In genomic region chrX:18146009-18146408, GRCh38 we compare ENCODE assay signal across 25 cellular contexts.
"Had no signal": no experiment of that assay in that cellular context is flagged by ENCODE, and none has a peak within 500 bp of the region (broad histone marks: within the 10 kb centered on the region; RNA-seq: fewer than 3 reads in every experiment).

No MANE protein-coding gene starts in this region.

- H3K36me3 Mint-ChIP-seq: mesothelial cell of epicardium; naive thymus-derived CD4-positive, alpha-beta T cell; neural progenitor cell had no signal

- H3K4me1 Mint-ChIP-seq: mesothelial cell of epicardium; nephron; neural progenitor cell; stimulated activated naive CD8-positive, alpha-beta T cell treated with anti-CD3 and anti-CD28 coated beads, Interleukin-15, amount 100 ng/mL, for 72 hours had no signal

- H3K4me3 Mint-ChIP-seq: effector memory CD8-positive, alpha-beta T cell; mesothelial cell of epicardium; naive thymus-derived CD4-positive, alpha-beta T cell; nephron; neural progenitor cell; stimulated activated naive CD8-positive, alpha-beta T cell treated with anti-CD3 and anti-CD28 coated beads, Interleukin-15, amount 100 ng/mL, for 72 hours had no signal

- ATAC-seq: effector memory CD8-positive, alpha-beta T cell; heart right ventricle; left cardiac atrium; left lung; naive thymus-derived CD4-positive, alpha-beta T cell; right lobe of liver; stimulated activated naive CD8-positive, alpha-beta T cell treated with anti-CD3 and anti-CD28 coated beads, Interleukin-15, amount 100 ng/mL, for 72 hours; upper lobe of right lung had no signal

- DNase-seq: effector memory CD8-positive, alpha-beta T cell; erythroblast; esophagus squamous epithelium; foreskin melanocyte; glutamatergic neuron; heart right ventricle; hippocampal formation; left cardiac atrium; left lung; mesenchymal stem cell; naive thymus-derived CD4-positive, alpha-beta T cell; right lobe of liver; small intestine; stimulated activated CD4-positive, alpha-beta T cell treated with anti-CD3 and anti-CD28 coated beads, Interleukin-12 subunit alpha, Interleukin-12 subunit beta, amount 100 ng/mL, for 4 hours; stimulated activated CD4-positive, alpha-beta T cell treated with anti-CD3 and anti-CD28 coated beads, Interleukin-1b, Interleukin-23, amount 100 ng/mL, for 48 hours; stimulated activated CD4-positive, alpha-beta T cell treated with anti-CD3 and anti-CD28 coated beads, Interleukin-4, amount 100 ng/mL, for 1 hour; stimulated activated CD8-positive, alpha-beta memory T cell treated with anti-CD3 and anti-CD28 coated beads, Interleukin-4, amount 100 ng/mL, for 48 hours; stimulated activated naive CD4-positive, alpha-beta T cell; stimulated activated naive CD8-positive, alpha-beta T cell treated with anti-CD3 and anti-CD28 coated beads, Interleukin-15, amount 100 ng/mL, for 72 hours; transverse colon; upper lobe of right lung had no signal

- H3K27me3 Mint-ChIP-seq: progenitor cell of endocrine pancreas had no signal

- H3K9me3 Mint-ChIP-seq: neural progenitor cell had no signal

- H3K27ac Mint-ChIP-seq: effector memory CD8-positive, alpha-beta T cell; mesothelial cell of epicardium; naive thymus-derived CD4-positive, alpha-beta T cell; nephron; neural progenitor cell; progenitor cell of endocrine pancreas; stimulated activated naive CD8-positive, alpha-beta T cell treated with anti-CD3 and anti-CD28 coated beads, Interleukin-15, amount 100 ng/mL, for 72 hours had no signal
